1 cellular context compared by ENCODE assay signal in genomic region chr11:103110406-103110805, GRCh38.
TF ChIP-seq lines count a peak whose summit lies in the region.

No MANE protein-coding gene starts in this region.

TF ChIP-seq in IMR-90, 13 proteins besides CTCF, POLR2A, EP300 and RAD21 (continued from another document):
- TF ChIP-seq USF2 (IDR thresholded peaks at IDR 0.05; ENCODE audit: low read depth, low read length) (0 out of 2 replicates have a peak, but pooled peaks have one; percentile 21), MAFK (IDR thresholded peaks at IDR 0.05; ENCODE audit: low read depth, low read length) (no peak)
